8 cellular contexts compared by ENCODE assay signal in the genomic region with DNA sequence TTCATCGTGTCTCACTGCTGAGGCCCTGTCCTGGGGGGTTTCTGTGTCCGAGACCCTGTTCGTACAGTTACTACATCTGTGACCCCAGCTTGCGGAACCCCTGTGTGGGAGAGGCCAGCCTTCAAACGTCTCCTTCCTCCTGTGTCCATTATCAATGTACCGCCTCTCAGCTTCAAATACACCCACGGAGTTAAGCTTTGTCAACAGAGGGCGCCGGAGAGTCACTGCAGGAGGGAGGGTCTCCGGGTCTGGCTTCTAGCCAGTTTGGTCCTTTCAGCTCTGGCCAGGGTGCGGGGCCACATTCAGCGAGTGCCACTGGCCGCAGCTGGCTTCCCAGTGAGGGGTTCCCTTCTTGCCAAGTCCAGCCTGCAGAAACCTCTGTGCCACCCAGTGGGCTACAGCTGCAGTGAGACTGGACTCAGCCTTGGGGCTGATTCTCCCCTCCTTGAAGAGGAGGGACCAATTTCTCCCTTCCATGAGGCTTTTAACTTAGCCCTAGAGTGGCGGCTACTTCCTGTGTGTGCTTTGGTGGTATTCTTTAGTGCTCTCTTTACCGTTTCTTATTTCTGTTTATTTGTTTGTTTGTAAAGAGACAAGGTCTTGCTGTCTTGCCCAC. TPM values are rescaled to one million over a fixed set of nuclear protein-coding genes. Genes with fewer than 3 reads are reported as not detected.
DNase-seq lines count a peak whose midpoint lies in the region; ATAC-seq and TF ChIP-seq lines count a peak whose summit lies in the region.
"Not testable (repeated sequence)": the region's sequence is repeated elsewhere in the genome, so short reads cannot be mapped to it uniquely, and the experiment has no call there.

No MANE protein-coding gene starts in this region.

- TF ChIP-seq CTCF in endothelial cell (IDR thresholded peaks at IDR 0.05; ENCODE audit: unreplicated experiment) (peak; percentile 42), smooth muscle cell (IDR thresholded peaks at IDR 0.05; ENCODE audit: borderline replicate concordance, insufficient read depth, poor library complexity, severe bottlenecking) (peak; percentile 37)

- H3K27ac Mint-ChIP-seq in endothelial cell (ENCODE audit: unreplicated experiment): not testable (repeated sequence)

- not testable (repeated sequence) for H3K79me2 ChIP-seq in smooth muscle cell (ENCODE audit: low read depth)

- not testable (repeated sequence) for H3K9ac ChIP-seq in smooth muscle cell (ENCODE audit: low read depth)

- DNase-seq in CD1c-positive myeloid dendritic cell (ENCODE audit: extremely low spot score): peak; percentile 63
- peak in 2 of 3 experiments; percentile 11 to 52 for DNase-seq in NCI-H1417 (lab: John Stamatoyannopoulos, UW)
- peak; percentile 28 for DNase-seq in SIG-M5 treated with dmso at 0.1 percent for 504 hours (lab: John Stamatoyannopoulos, UW; ENCODE audit: unreplicated experiment)
- peak; percentile 20 for DNase-seq in activated T-cell treated with anti-CD3 and anti-CD28 coated beads for 24 hours (ENCODE audit: low read depth)
- peak; percentile 79 for DNase-seq in endothelial cell (ENCODE audit: low spot score)
- DNase-seq in left kidney (ENCODE audit: low read depth, low spot score): peak; percentile 80
- DNase-seq in smooth muscle cell (lab: John Stamatoyannopoulos, UW; ENCODE audit: unreplicated experiment): not testable (repeated sequence)

- H3K36me3 Mint-ChIP-seq in endothelial cell (ENCODE audit: low read depth, unreplicated experiment): not testable (repeated sequence)

- peak; percentile 51 for ATAC-seq in GM21528 (IDR thresholded peaks at IDR 0.05; ENCODE audit: low FRiP score, unreplicated experiment)

- H3F3A ChIP-seq in smooth muscle cell (ENCODE audit: low read depth): not testable (repeated sequence)

- H3K4me1 ChIP-seq in smooth muscle cell (ENCODE audit: low read depth): not testable (repeated sequence)

- not testable (repeated sequence) for H3K9me3 Mint-ChIP-seq in endothelial cell (ENCODE audit: unreplicated experiment)

- not testable (repeated sequence) for H3K27me3 Mint-ChIP-seq in endothelial cell (ENCODE audit: unreplicated experiment)

- not testable (repeated sequence) for H2AFZ ChIP-seq in smooth muscle cell (ENCODE audit: low read depth)

- not testable (repeated sequence) for H3K4me3 Mint-ChIP-seq in endothelial cell (ENCODE audit: unreplicated experiment)

- not testable (repeated sequence) for H3K36me3 ChIP-seq in smooth muscle cell (ENCODE audit: low read depth)

- 21% methylated on average over 15 of the region's 15 CpGs for WGBS in smooth muscle cell (ENCODE audit: low lambda C conversion rate)

- H3K4me3 ChIP-seq in smooth muscle cell: not testable (repeated sequence)

- H3K4me2 ChIP-seq in smooth muscle cell: not testable (repeated sequence)

- not testable (repeated sequence) for H3K4me1 Mint-ChIP-seq in endothelial cell (ENCODE audit: unreplicated experiment)

- not testable (repeated sequence) for H4K20me1 ChIP-seq in smooth muscle cell (ENCODE audit: low read depth)

- H3K27me3 ChIP-seq in smooth muscle cell (ENCODE audit: low read depth): not testable (repeated sequence)

- not testable (repeated sequence) for H3K9me3 ChIP-seq in smooth muscle cell (replicated peaks; ENCODE audit: low read depth)

- H3K27ac ChIP-seq in smooth muscle cell (ENCODE audit: low read depth): not testable (repeated sequence)

RNA-seq across cellular contexts. Expression of a gene that starts 35.4 kb away (rescaled TPM):
- 271 TPM for total RNA-seq in endothelial cell (ENCODE audit: unreplicated experiment)
- 123 and 124 TPM in 2 replicates for total RNA-seq in smooth muscle cell
- polyA plus RNA-seq in smooth muscle cell: 116 and 140 TPM in 2 replicates

RNA-seq across cellular contexts. Expression of a gene that starts 47.6 kb away (rescaled TPM):
- total RNA-seq in endothelial cell (ENCODE audit: unreplicated experiment) (29.5 TPM), smooth muscle cell (5.3 and 9.2 TPM in 2 replicates)
- 14.1 and 18.7 TPM in 2 replicates for polyA plus RNA-seq in smooth muscle cell

RNA-seq across cellular contexts. Expression of a gene that starts 52.8 kb away (rescaled TPM):
- total RNA-seq in endothelial cell (ENCODE audit: unreplicated experiment) (1.8 TPM), smooth muscle cell (0.18 and 0.94 TPM in 2 replicates)
- 0.04 and 0.15 TPM in 2 replicates for polyA plus RNA-seq in smooth muscle cell
